ENCODE assay signal across 2 cellular contexts in genomic region chr16:89664238-89664637, GRCh38. TPM values are rescaled to one million over a fixed set of nuclear protein-coding genes. Genes with fewer than 3 reads are reported as not detected.
"Had no signal": no experiment of that assay in that cellular context is flagged by ENCODE, and none has a peak within 500 bp of the region (broad histone marks: within the 10 kb centered on the region; RNA-seq: fewer than 3 reads in every experiment).

No MANE protein-coding gene starts in this region.

RNA-seq across cellular contexts. Expression of gene DPEP1, which starts 50.8 kb away (rescaled TPM):
- total RNA-seq: PC-3, Right ventricle myocardium superior had no signal
